ENCODE assay signal across 17 cellular contexts in genomic region chr4:46386570-46386969, GRCh38. TPM values are rescaled to one million over a fixed set of nuclear protein-coding genes. Genes with fewer than 3 reads are reported as not detected.
DNase-seq lines count a peak whose midpoint lies in the region; ATAC-seq and TF ChIP-seq lines count a peak whose summit lies in the region.
"Had no signal": no experiment of that assay in that cellular context is flagged by ENCODE, and none has a peak within 500 bp of the region (broad histone marks: within the 10 kb centered on the region; RNA-seq: fewer than 3 reads in every experiment).

No MANE protein-coding gene starts in this region.

- H3K79me2 ChIP-seq in neural progenitor cell (ENCODE audit: low read depth), result no peaks in the 10 kb centered on the region

- H4K20me1 ChIP-seq in neural progenitor cell (ENCODE audit: low read depth), result peaks cover 5% of the 10 kb centered on the region

- H3K4me3 Mint-ChIP-seq in neural progenitor cell, result no peak overlapping the region
- H3K4me3 Mint-ChIP-seq: activated CD8-positive, alpha-beta T cell treated with anti-CD3 and anti-CD28 coated beads for 36 hours; naive thymus-derived CD8-positive, alpha-beta T cell; T-helper 1 cell treated with Interleukin-12 subunit alpha and Interleukin-12 subunit beta and Interleukin-4 antibody, amounts not matched to agents 30 μg/mL and 1 μg/mL, for 36 hours had no signal

- DNase-seq in NCI-H1092 treated with DMSO at 0.1 percent for 48 hours (lab: John Stamatoyannopoulos, UW) (peak; percentile 0), NCI-H1092 (lab: John Stamatoyannopoulos, UW) (no peak), NCI-H82 (lab: John Stamatoyannopoulos, UW) (peak; percentile 88), brain microvascular endothelial cell (no peak), neural progenitor cell (ENCODE audit: low spot score) (peak; percentile 38), GM13976 (ENCODE audit: low spot score) (no peak), NCI-H187 (lab: John Stamatoyannopoulos, UW) (no peak)
- DNase-seq: activated CD8-positive, alpha-beta T cell treated with anti-CD3 and anti-CD28 coated beads for 36 hours; activated naive CD4-positive, alpha-beta T cell treated with Interleukin-2 at 50 U/mL for 16 hours; DMS79; Karpas-422; naive thymus-derived CD8-positive, alpha-beta T cell; NCI-H345; transverse colon had no signal

- H3K27ac ChIP-seq in brain microvascular endothelial cell (no peak overlapping the region), neural progenitor cell (no peak overlapping the region)
- H3K27ac ChIP-seq: transverse colon had no signal

- H3K36me3 ChIP-seq in brain microvascular endothelial cell (replicated peaks) (no peaks in the 10 kb centered on the region), neural progenitor cell (no peaks in the 10 kb centered on the region)
- H3K36me3 ChIP-seq: transverse colon had no signal

- no peaks in the 10 kb centered on the region for H3K36me3 Mint-ChIP-seq in neural progenitor cell

- H2AFZ ChIP-seq in neural progenitor cell (replicated peaks), result no peak overlapping the region

- H3K27me3 ChIP-seq in brain microvascular endothelial cell (replicated peaks) (no peaks in the 10 kb centered on the region), neural progenitor cell (peaks cover 58% of the 10 kb centered on the region)

- no peaks in the 10 kb centered on the region for H3K9me3 Mint-ChIP-seq in neural progenitor cell
- H3K9me3 Mint-ChIP-seq: activated CD8-positive, alpha-beta T cell treated with anti-CD3 and anti-CD28 coated beads for 36 hours; T-helper 1 cell treated with Interleukin-12 subunit alpha and Interleukin-12 subunit beta and Interleukin-4 antibody, amounts not matched to agents 30 μg/mL and 1 μg/mL, for 36 hours had no signal

- TF ChIP-seq CTCF in brain microvascular endothelial cell (IDR thresholded peaks at IDR 0.05; ENCODE audit: low read depth, low read length, missing control alignments), result peak; percentile 11
- peak; percentile 43 for TF ChIP-seq CTCF in neural progenitor cell (IDR thresholded peaks at IDR 0.05)
- no peak for TF ChIP-seq CTCF in GM13976 (IDR thresholded peaks at IDR 0.05; ENCODE audit: borderline replicate concordance, control extremely low read depth, extremely low read depth, insufficient read depth, missing control alignments)

- H3K9me3 ChIP-seq in neural progenitor cell (ENCODE audit: low read depth), result no peaks in the 10 kb centered on the region
- H3K9me3 ChIP-seq: transverse colon had no signal

- H3K4me2 ChIP-seq in neural progenitor cell, result no peak overlapping the region

- peaks cover 25% of the 10 kb centered on the region for H3K27me3 Mint-ChIP-seq in neural progenitor cell (ENCODE audit: insufficient read depth, low read depth)

- H3F3A ChIP-seq in neural progenitor cell (ENCODE audit: low read depth), result peaks cover 12% of the 10 kb centered on the region

- ATAC-seq in HG02610 (IDR thresholded peaks at IDR 0.05; ENCODE audit: unreplicated experiment), result no peak
- ATAC-seq: activated CD8-positive, alpha-beta T cell treated with anti-CD3 and anti-CD28 coated beads for 36 hours; naive thymus-derived CD8-positive, alpha-beta T cell had no signal

- no peaks in the 10 kb centered on the region for H3K4me1 ChIP-seq in neural progenitor cell

- H3K4me1 Mint-ChIP-seq in neural progenitor cell, result peaks cover 21% of the 10 kb centered on the region

- no peak overlapping the region for H3K9ac ChIP-seq in neural progenitor cell

- no peak overlapping the region for H3K27ac Mint-ChIP-seq in neural progenitor cell
- H3K27ac Mint-ChIP-seq: activated CD8-positive, alpha-beta T cell treated with anti-CD3 and anti-CD28 coated beads for 36 hours; naive thymus-derived CD8-positive, alpha-beta T cell; T-helper 1 cell treated with Interleukin-12 subunit alpha and Interleukin-12 subunit beta and Interleukin-4 antibody, amounts not matched to agents 30 μg/mL and 1 μg/mL, for 36 hours had no signal

- no peak overlapping the region for H3K4me3 ChIP-seq in brain microvascular endothelial cell (ENCODE audit: low read depth, low read length)
- H3K4me3 ChIP-seq in neural progenitor cell, result no peak overlapping the region
- H3K4me3 ChIP-seq: transverse colon had no signal

- in situ Hi-C loops in brain microvascular endothelial cell (cut with HindIII; ENCODE audit: low pct_ligation_motif_present, low sequenced_read_pairs) (no loop called here), GM13976 (cut with MboI; ENCODE audit: low sequenced_read_pairs, unreplicated experiment) (no loop called here)

RNA-seq across cellular contexts. Expression of gene GABRA2, which starts 3.4 kb away (rescaled TPM):
- total RNA-seq in neural progenitor cell (ENCODE audit: low replicate concordance), result 0.12 and 0.47 TPM in 2 replicates
- total RNA-seq: A172; activated CD8-positive, alpha-beta T cell treated with anti-CD3 and anti-CD28 coated beads for 36 hours; naive thymus-derived CD8-positive, alpha-beta T cell had no signal

Comparison
In these comparisons a context has a peak if more than half of its experiments do, and no peak if none do; other contexts are left out.
1. DNase-seq: peak in NCI-H1092 treated with DMSO at 0.1 percent for 48 hours (single experiment), NCI-H82 (single experiment) and neural progenitor cell (single experiment); none in NCI-H1092 (single experiment), brain microvascular endothelial cell (single experiment), GM13976 (single experiment) and NCI-H187 (0 of 2).